In genomic region chr3:136804813-136805212, GRCh38 we compare ENCODE assay signal across 16 cellular contexts. TPM values are rescaled to one million over a fixed set of nuclear protein-coding genes. Genes with fewer than 3 reads are reported as not detected.
A peak's percentile ranks its signal among the peaks of the same experiment; 100 is the strongest.
DNase-seq lines count a peak whose midpoint lies in the region; ATAC-seq, FAIRE-seq and TF ChIP-seq lines count a peak whose summit lies in the region.
"Had no signal": no experiment of that assay in that cellular context is flagged by ENCODE, and none has a peak within 500 bp of the region (broad histone marks: within the 10 kb centered on the region; RNA-seq: fewer than 3 reads in every experiment).

No MANE protein-coding gene starts in this region.

- TF ChIP-seq POLR2A in H54 (IDR thresholded peaks at IDR 0.05; ENCODE audit: low read depth, low read length): no peak

- H3K27me3 ChIP-seq in pancreas: no peaks in the 10 kb centered on the region

- no peak for TF ChIP-seq CTCF in pancreas (IDR thresholded peaks at IDR 0.05)

- peak; percentile 48 for FAIRE-seq in H54 (lab: Jason Lieb, UNC)
- no peak for FAIRE-seq in pancreas (lab: Jason Lieb, UNC)
- FAIRE-seq: G401.6, GM12891 had no signal

- peaks cover 4 to 17% (median 11%) of the 10 kb centered on the region in 3 donors for H3K4me1 ChIP-seq in pancreas

- intact Hi-C loops in pancreas (cut with DNase I): no loop called here

- ATAC-seq in pancreas: peak; percentile 61 to 87 (median 68)
- ATAC-seq: PC-3 had no signal

- H3K36me3 ChIP-seq in pancreas: no peaks in the 10 kb centered on the region

- H3K27ac ChIP-seq in pancreas: no peak overlapping the region

- H3K4me3 ChIP-seq in pancreas: no peak overlapping the region

- H3K9me3 ChIP-seq in pancreas: no peaks in the 10 kb centered on the region
- H3K9me3 ChIP-seq: SK-N-SH had no signal

- DNase-seq in NCI-H82 (lab: John Stamatoyannopoulos, UW) (peak; percentile 72), NCI-H82 treated with DMSO at 0.1 percent for 48 hours (lab: John Stamatoyannopoulos, UW; ENCODE audit: unreplicated experiment) (no peak), H54 (ENCODE audit: insufficient read length, low spot score) (no peak), NCI-H524 treated with DMSO at 0.1 percent for 48 hours (lab: John Stamatoyannopoulos, UW) (peak; percentile 62), pancreas (peak; percentile 66 to 85 (median 72)), NCI-H510A treated with DMSO at 0.1 percent for 48 hours (lab: John Stamatoyannopoulos, UW) (no peak), NCI-H1694 treated with DMSO at 0.1 percent for 48 hours (lab: John Stamatoyannopoulos, UW) (no peak)
- DNase-seq in activated CD4-positive, CD25-positive, alpha-beta regulatory T cell (lab: John Stamatoyannopoulos, UW): no peak
- DNase-seq: CD8-positive, alpha-beta memory T cell; HCEC 1CT; NCI-H1930; PC-3; SK-N-SH; T-helper 1 cell had no signal

RNA-seq across cellular contexts. Expression of gene SLC35G2, which starts 14.1 kb away (rescaled TPM):
- total RNA-seq in pancreas: 1 to 10 TPM; 1.5 to 7.6 (median 3.2) TPM
- polyA plus RNA-seq in pancreas: 1 to 10 TPM; 2.1 to 8.9 TPM

RNA-seq across cellular contexts. Expression of gene STAG1, which starts 52.6 kb away (rescaled TPM):
- total RNA-seq in pancreas: 10 to 100 TPM; 17.2 to 24.1 (median 19.5) TPM
- 1 to 10 TPM; 6.8 to 8.3 TPM for polyA plus RNA-seq in pancreas

RNA-seq across cellular contexts. Expression of gene NCK1, which starts 57.2 kb away (rescaled TPM):
- total RNA-seq in pancreas: 10 to 100 TPM in 4 of 6 donors, 1 to 10 TPM in 2; 9.6 to 28.3 (median 11.6) TPM
- 10 to 100 TPM in 1 of 2 donors, 1 to 10 TPM in 1; 5.4 to 10.5 TPM for polyA plus RNA-seq in pancreas

Comparison
In these comparisons a context has a peak if more than half of its experiments do, and no peak if none do; other contexts are left out.
1. DNase-seq: peak in NCI-H82 (single experiment), NCI-H524 treated with DMSO at 0.1 percent for 48 hours (single experiment) and pancreas (6 of 6); none in NCI-H82 treated with DMSO at 0.1 percent for 48 hours (single experiment), H54 (single experiment), NCI-H510A treated with DMSO at 0.1 percent for 48 hours (single experiment), activated CD4-positive, CD25-positive, alpha-beta regulatory T cell (0 of 4) and NCI-H1694 treated with DMSO at 0.1 percent for 48 hours (single experiment).